ENCODE assay signal across 35 cellular contexts in genomic region chr10:34134602-34135001, GRCh38.
"Had no signal": no experiment of that assay in that cellular context is flagged by ENCODE, and none has a peak within 500 bp of the region (broad histone marks: within the 10 kb centered on the region; RNA-seq: fewer than 3 reads in every experiment).

No MANE protein-coding gene starts in this region.

- DNase-seq: activated B cell treated with CpG ODN at 0.5 μM for 24 hours; activated CD4-positive, alpha-beta T cell treated with anti-CD3 and anti-CD28 coated beads for 48 hours; activated CD4-positive, alpha-beta T cell treated with anti-CD3 and anti-CD28 coated beads, Interleukin-2, amount 50 U/mL, for 4 hours; activated CD4-positive, CD25-positive, alpha-beta regulatory T cell treated with anti-CD3 and anti-CD28 coated beads, Interleukin-2, amount 50 U/mL, for 72 hours; activated CD8-positive, alpha-beta T cell treated with anti-CD3 and anti-CD28 coated beads for 36 hours; activated effector memory CD4-positive, alpha-beta T cell treated with anti-CD3 and anti-CD28 coated beads, Interleukin-2, amount 50 U/mL, for 16 hours; activated naive CD4-positive, alpha-beta T cell; activated naive CD4-positive, alpha-beta T cell treated with anti-CD3 and anti-CD28 coated beads, Interleukin-2, amount 50 U/mL, for 16 hours; activated naive CD8-positive, alpha-beta T cell treated with anti-CD3 and anti-CD28 coated beads for 36 hours; activated T-cell treated with anti-CD3 and anti-CD28 coated beads, Interleukin-2, amount 50 U/mL, for 1 hour; activated T-cell treated with anti-CD3 and anti-CD28 coated beads, Interleukin-2, amount 50 U/mL, for 72 hours; amniotic stem cell; Karpas-422; KBM-7; NCI-H1048; NCI-H1105 treated with DMSO at 0.1 percent for 48 hours; NCI-H1436; NCI-H1694; NCI-H1930; NCI-H2081 treated with DMSO at 0.1 percent for 48 hours; NCI-H345; NCI-H510A; NCI-H526; NCI-H748 treated with DMSO at 0.1 percent for 48 hours; PC-9; SHP77; SJCRH30; SW 1271; T-helper 1 cell; T-helper 2 cell; T-helper 9 cell had no signal

- ATAC-seq: activated CD8-positive, alpha-beta T cell treated with anti-CD3 and anti-CD28 coated beads for 36 hours; activated T-cell treated with anti-CD3 and anti-CD28 coated beads, Interleukin-2, amount 50 U/mL, for 72 hours; activated T-helper 17 cell treated with anti-CD3 and anti-CD28 coated beads, Interleukin-2, amount 50 U/mL, for 72 hours had no signal

- H3K4me3 ChIP-seq: ascending aorta, cardiac muscle cell, PC-9, SJCRH30, SK-N-MC had no signal
